8 cellular contexts compared by ENCODE assay signal in genomic region chr11:124114942-124115781, GRCh38. TPM values are rescaled to one million over a fixed set of nuclear protein-coding genes. Genes with fewer than 3 reads are reported as not detected.
DNase-seq lines count a peak whose midpoint lies in the region; ATAC-seq and TF ChIP-seq lines count a peak whose summit lies in the region.

VWA5A (plus strand) TSS chr11:124115450; CDS start chr11:124117512, 2,062 bp downstream.

- H3K27me3 ChIP-seq in DND-41 (ENCODE audit: insufficient read depth, low read length, poor library complexity) = peaks cover 9% of the 10 kb centered on the region
- H3K27me3 ChIP-seq in ovary = no peaks in the 10 kb centered on the region
- H3K27me3 ChIP-seq in thymus (ENCODE audit: control insufficient read depth, insufficient read depth) = no peaks in the 10 kb centered on the region

- H3K4me3 Mint-ChIP-seq in activated naive CD8-positive, alpha-beta T cell treated with anti-CD3 and anti-CD28 coated beads, Interleukin-2, amount 10 ng/mL, durations not matched to agents 7 days and 5 days = peak within 1 kb of the TSS; percentile 93

- TF ChIP-seq EP300 in ovary (IDR thresholded peaks at IDR 0.05) = no peak

- 2 to 3% (median 3%) methylated on average over 16 of the region's 16 CpGs for WGBS in ovary, 3 donors
- WGBS in thymus = 5% methylated on average over 16 of the region's 16 CpGs

- H3K79me2 ChIP-seq in DND-41 (ENCODE audit: insufficient read depth, low read length) = no peaks in the 10 kb centered on the region

- peaks cover 11% of the 10 kb centered on the region for H3K4me1 Mint-ChIP-seq in activated naive CD8-positive, alpha-beta T cell treated with anti-CD3 and anti-CD28 coated beads, Interleukin-2, amount 10 ng/mL, durations not matched to agents 7 days and 5 days

- ATAC-seq in DND-41 (ENCODE audit: insufficient read depth, low read depth) = peak; percentile 100
- peak; percentile 100 for ATAC-seq in GM21529 (IDR thresholded peaks at IDR 0.05; ENCODE audit: unreplicated experiment)
- peak; percentile 99 for ATAC-seq in activated naive CD8-positive, alpha-beta T cell treated with anti-CD3 and anti-CD28 coated beads, Interleukin-2, amount 10 ng/mL, durations not matched to agents 7 days and 5 days (ENCODE audit: low read depth)

- H3K4me3 ChIP-seq in DND-41 (ENCODE audit: low read depth in 1 of 2, low read length in 2 of 2) = peak within 1 kb of the TSS; percentile 50 to 86
- peak within 1 kb of the TSS; percentile 65 for H3K4me3 ChIP-seq in SK-N-MC
- H3K4me3 ChIP-seq in ovary = peak within 1 kb of the TSS; percentile 56
- H3K4me3 ChIP-seq in thymus (ENCODE audit: low read length) = peak within 1 kb of the TSS; percentile 41

- DNase-seq in DND-41 = peak; percentile 79
- DNase-seq in HuH-7.5 (ENCODE audit: low spot score) = peak; percentile 52
- DNase-seq in SK-N-MC (ENCODE audit: low read depth, low spot score) = no peak
- peak; percentile 66 for DNase-seq in activated naive CD8-positive, alpha-beta T cell treated with anti-CD3 and anti-CD28 coated beads, Interleukin-2, amount 10 ng/mL, durations not matched to agents 7 days and 5 days
- DNase-seq in head of caudate nucleus = peak; percentile 64 to 96 (median 84)
- DNase-seq in ovary = peak; percentile 68 to 81 (median 76)

- intact Hi-C loops in head of caudate nucleus (cut with DNase I) = no loop called here
- intact Hi-C loops in ovary (cut with DNase I) = no loop called here

- peak within 1 kb of the TSS; percentile 87 for H3K4me2 ChIP-seq in DND-41 (ENCODE audit: insufficient read depth, low read length)

- H3K36me3 Mint-ChIP-seq in activated naive CD8-positive, alpha-beta T cell treated with anti-CD3 and anti-CD28 coated beads, Interleukin-2, amount 10 ng/mL, durations not matched to agents 7 days and 5 days = peaks cover 5% of the 10 kb centered on the region

- H3K27ac Mint-ChIP-seq in activated naive CD8-positive, alpha-beta T cell treated with anti-CD3 and anti-CD28 coated beads, Interleukin-2, amount 10 ng/mL, durations not matched to agents 7 days and 5 days = peak within 1 kb of the TSS; percentile 82

- TF ChIP-seq POLR2A in ovary (IDR thresholded peaks at IDR 0.05) = peak; percentile 40

- no peaks in the 10 kb centered on the region for H3K9me3 ChIP-seq in DND-41 (ENCODE audit: insufficient read depth, low read length, severe bottlenecking)
- no peaks in the 10 kb centered on the region for H3K9me3 ChIP-seq in SK-N-MC (ENCODE audit: low read depth, low read length)
- no peaks in the 10 kb centered on the region for H3K9me3 ChIP-seq in ovary
- H3K9me3 ChIP-seq in thymus (ENCODE audit: control insufficient read depth) = no peaks in the 10 kb centered on the region

- TF ChIP-seq CTCF in DND-41 (IDR thresholded peaks at IDR 0.05; ENCODE audit: borderline replicate concordance, extremely low read depth, low read length, poor library complexity, severe bottlenecking) (no peak), ovary (IDR thresholded peaks at IDR 0.05) (no peak)

- POLR2A ChIA-PET in activated naive CD8-positive, alpha-beta T cell treated with anti-CD3 and anti-CD28 coated beads, Interleukin-2, amount 10 ng/mL, durations not matched to agents 7 days and 5 days (lab: Charles Lee) = no interaction called here

- H3K27me3 Mint-ChIP-seq in activated naive CD8-positive, alpha-beta T cell treated with anti-CD3 and anti-CD28 coated beads, Interleukin-2, amount 10 ng/mL, durations not matched to agents 7 days and 5 days = peaks cover 13% of the 10 kb centered on the region

- peak within 1 kb of the TSS; percentile 73 for H3K27ac ChIP-seq in DND-41 (ENCODE audit: low read length)
- no peak within 1 kb of the TSS for H3K27ac ChIP-seq in SK-N-MC
- H3K27ac ChIP-seq in ovary = peak within 1 kb of the TSS in 1 of 2 donors; percentile 53
- no peak within 1 kb of the TSS for H3K27ac ChIP-seq in thymus (ENCODE audit: low read depth)

- H3K4me1 ChIP-seq in DND-41 (ENCODE audit: insufficient read depth, low read length) (peaks cover 20% of the 10 kb centered on the region), ovary (ENCODE audit: insufficient read depth) (peaks cover 2% of the 10 kb centered on the region), thymus (ENCODE audit: control insufficient read depth, insufficient read depth, low read length) (peaks cover 2% of the 10 kb centered on the region)

- H4K20me1 ChIP-seq in DND-41 (ENCODE audit: insufficient read depth, low read length) = no peaks in the 10 kb centered on the region

- H3K36me3 ChIP-seq in DND-41 (ENCODE audit: insufficient read depth, low read length) (no peaks in the 10 kb centered on the region), SK-N-MC (ENCODE audit: insufficient read depth, low read length) (no peaks in the 10 kb centered on the region), ovary (no peaks in the 10 kb centered on the region), thymus (ENCODE audit: control insufficient read depth, insufficient read depth) (no peaks in the 10 kb centered on the region)

- H3K9ac ChIP-seq in DND-41 (ENCODE audit: low read depth, low read length) (peak within 1 kb of the TSS; percentile 60), SK-N-MC (ENCODE audit: insufficient read length) (no peak within 1 kb of the TSS)

- H3K9me3 Mint-ChIP-seq in activated naive CD8-positive, alpha-beta T cell treated with anti-CD3 and anti-CD28 coated beads, Interleukin-2, amount 10 ng/mL, durations not matched to agents 7 days and 5 days = no peaks in the 10 kb centered on the region

- peak within 1 kb of the TSS; percentile 96 for H2AFZ ChIP-seq in DND-41 (ENCODE audit: low read depth, low read length)

RNA-seq across cellular contexts. Expression of gene VWA5A, which starts in this region (rescaled TPM):
- 1 to 10 TPM; 6.9 to 7.7 TPM for total RNA-seq in activated naive CD8-positive, alpha-beta T cell treated with anti-CD3 and anti-CD28 coated beads, Interleukin-2, amount 10 ng/mL, durations not matched to agents 7 days and 5 days
- 10 to 100 TPM; 10.7 to 18.9 (median 16.7) TPM for total RNA-seq in ovary
- 10 to 100 TPM in 1 of 2 donors, 1 to 10 TPM in 1; 9.9 to 27.5 TPM for polyA plus RNA-seq in ovary
- polyA plus RNA-seq in thymus = 15.8 TPM
